Comparison of ENCODE assay signal across 26 cellular contexts in the genomic region with DNA sequence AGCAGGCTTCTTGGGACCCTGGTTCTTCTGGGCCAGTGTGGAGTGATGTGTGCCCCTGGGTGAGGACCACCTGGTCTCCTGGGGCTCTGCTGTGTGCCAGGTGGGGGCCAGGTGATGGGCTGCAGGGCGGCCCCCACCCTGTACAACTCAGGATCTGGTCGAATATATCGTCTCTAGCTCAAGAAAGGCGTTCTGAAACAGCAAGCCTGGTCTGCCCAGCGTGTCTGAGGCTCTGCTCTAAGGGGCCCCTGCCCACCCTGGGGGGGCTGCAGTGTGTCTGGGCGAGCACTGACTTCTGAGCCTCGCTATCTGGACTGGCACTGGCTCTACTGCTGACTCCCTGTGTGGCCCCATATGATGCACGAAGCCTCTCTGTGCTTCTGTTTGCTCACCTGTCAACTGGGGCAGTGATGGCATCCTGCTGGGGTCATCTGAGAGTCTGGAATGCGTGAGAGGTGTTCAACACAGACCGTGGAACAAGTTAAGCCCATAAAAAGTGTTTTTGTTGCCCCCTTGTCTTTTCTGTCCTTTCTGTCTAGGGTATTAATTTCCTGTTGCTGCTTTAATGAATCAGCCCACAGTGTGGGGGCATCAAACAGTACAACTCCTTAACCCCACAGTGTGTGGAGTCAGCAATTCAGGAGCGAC. TPM values are rescaled to one million over a fixed set of nuclear protein-coding genes. Genes with fewer than 3 reads are reported as not detected.
A peak's percentile ranks its signal among the peaks of the same experiment; 100 is the strongest.
DNase-seq lines count a peak whose midpoint lies in the region; ATAC-seq, FAIRE-seq and TF ChIP-seq lines count a peak whose summit lies in the region.
"Had no signal": no experiment of that assay in that cellular context is flagged by ENCODE, and none has a peak within 500 bp of the region (broad histone marks: within the 10 kb centered on the region; RNA-seq: fewer than 3 reads in every experiment).

No MANE protein-coding gene starts in this region.

- H3K36me3 ChIP-seq in left ventricle myocardium inferior = peaks cover 18% of the 10 kb centered on the region
- peaks cover 5% of the 10 kb centered on the region for H3K36me3 ChIP-seq in CD4-positive, alpha-beta memory T cell (ENCODE audit: insufficient read depth, low read length)
- H3K36me3 ChIP-seq: ovary had no signal

- TF ChIP-seq CTCF in left ventricle myocardium inferior (IDR thresholded peaks at IDR 0.05; ENCODE audit: borderline replicate concordance) = no peak
- no peak for TF ChIP-seq CTCF in type B pancreatic cell (conservative IDR thresholded peaks at IDR 0.05)

- H3K9me3 Mint-ChIP-seq in type B pancreatic cell = no peaks in the 10 kb centered on the region
- H3K9me3 Mint-ChIP-seq in CD4-positive, alpha-beta memory T cell = no peaks in the 10 kb centered on the region
- H3K9me3 Mint-ChIP-seq: activated B cell treated with CpG ODN at 0.5 μM for 24 hours; memory B cell; T-helper 2 cell treated with Interferon-gamma antibody and Interleukin-4, amounts not matched to agents 5 μg/mL and 100 μg/mL, for 36 hours had no signal

- no peak overlapping the region for H3K4me3 ChIP-seq in left ventricle myocardium inferior
- no peak overlapping the region for H3K4me3 ChIP-seq in CD4-positive, alpha-beta memory T cell (ENCODE audit: low read length in 2 of 2)
- H3K4me3 ChIP-seq: body of pancreas, ovary, Peyer's patch, SK-N-MC, upper lobe of right lung had no signal

- H3K4me1 ChIP-seq in left ventricle myocardium inferior = peaks cover 58% of the 10 kb centered on the region
- H3K4me1 ChIP-seq in CD4-positive, alpha-beta memory T cell (ENCODE audit: insufficient read depth, low read length) = peaks cover 11% of the 10 kb centered on the region
- H3K4me1 ChIP-seq: upper lobe of right lung had no signal

- no peak for FAIRE-seq in GM12891 (lab: Jason Lieb, UNC)
- FAIRE-seq: HTR-8/SVneo had no signal

- no peaks in the 10 kb centered on the region for H3K27me3 Mint-ChIP-seq in type B pancreatic cell
- no peaks in the 10 kb centered on the region for H3K27me3 Mint-ChIP-seq in CD4-positive, alpha-beta memory T cell
- H3K27me3 Mint-ChIP-seq: activated B cell treated with CpG ODN at 0.5 μM for 24 hours; activated naive CD8-positive, alpha-beta T cell treated with anti-CD3 and anti-CD28 coated beads, Interleukin-2, amount 50 U/mL, for 24 hours; memory B cell had no signal

- CTCF ChIA-PET in CD4-positive, alpha-beta memory T cell (lab: Charles Lee; ENCODE audit: partially characterized antibody) = no interaction called here

- peak overlapping the region; percentile 36 for H3K27ac ChIP-seq in left ventricle myocardium inferior (replicated peaks)
- H3K27ac ChIP-seq in CD4-positive, alpha-beta memory T cell (ENCODE audit: low read depth, low read length) = no peak overlapping the region
- H3K27ac ChIP-seq: body of pancreas, ovary, Peyer's patch, SK-N-MC, upper lobe of right lung had no signal

- peak overlapping the region; percentile 69 for H3K4me3 Mint-ChIP-seq in type B pancreatic cell
- no peak overlapping the region for H3K4me3 Mint-ChIP-seq in CD4-positive, alpha-beta memory T cell
- H3K4me3 Mint-ChIP-seq: activated naive CD8-positive, alpha-beta T cell treated with anti-CD3 and anti-CD28 coated beads, Interleukin-2, amount 50 U/mL, for 24 hours; T-helper 2 cell treated with Interferon-gamma antibody and Interleukin-4, amounts not matched to agents 5 μg/mL and 100 μg/mL, for 36 hours had no signal

- POLR2A ChIA-PET in CD4-positive, alpha-beta memory T cell (lab: Charles Lee; ENCODE audit: partially characterized antibody) = no interaction called here

- H3K36me3 Mint-ChIP-seq in type B pancreatic cell = peaks cover 9% of the 10 kb centered on the region
- H3K36me3 Mint-ChIP-seq in CD4-positive, alpha-beta memory T cell = peaks cover 10 to 31% of the 10 kb centered on the region in 2 donors

- DNase-seq in left ventricle myocardium inferior (no peak), Right ventricle myocardium superior (no peak), left lobe of liver (ENCODE audit: low spot score) (no peak), type B pancreatic cell (ENCODE audit: extremely low spot score, unreplicated experiment) (no peak), GM12891 (ENCODE audit: insufficient read length, low spot score) (no peak), NCI-H1048 (lab: John Stamatoyannopoulos, UW) (no peak)
- no peak for DNase-seq in CD4-positive, alpha-beta memory T cell
- DNase-seq: ACHN; activated B cell treated with CpG ODN at 0.5 μM for 24 hours; activated CD4-positive, alpha-beta T cell treated with anti-CD3 and anti-CD28 coated beads, Interleukin-2, amount 50 U/mL, for 48 hours; activated effector memory CD4-positive, alpha-beta T cell treated with Interleukin-2 at 50 U/mL for 16 hours; activated naive CD8-positive, alpha-beta T cell treated with anti-CD3 and anti-CD28 coated beads, Interleukin-2, amount 50 U/mL, for 24 hours; body of pancreas; C1 segment of cervical spinal cord; NCI-H1092 treated with DMSO at 0.1 percent for 48 hours; NCI-H2081 treated with DMSO at 0.1 percent for 48 hours; NCI-H510A; NK-92 treated with Interleukin-12 subunit alpha and Interleukin-12 subunit beta, amount 100 ng/mL, for 24 hours; ovary; Peyer's patch; upper lobe of right lung had no signal

- no peak for TF ChIP-seq POLR2A in GM12891 (IDR thresholded peaks at IDR 0.05; ENCODE audit: low read depth, low read length)

- H3K27me3 ChIP-seq in left ventricle myocardium inferior (ENCODE audit: low read depth) = no peaks in the 10 kb centered on the region
- H3K27me3 ChIP-seq in CD4-positive, alpha-beta memory T cell (ENCODE audit: insufficient read depth, low read length) = no peaks in the 10 kb centered on the region
- H3K27me3 ChIP-seq: body of pancreas, ovary, Peyer's patch, upper lobe of right lung had no signal

- H3K4me1 Mint-ChIP-seq in type B pancreatic cell (ENCODE audit: unreplicated experiment) = peaks cover 18% of the 10 kb centered on the region
- peaks cover 9 to 23% (median 10%) of the 10 kb centered on the region in 4 donors for H3K4me1 Mint-ChIP-seq in CD4-positive, alpha-beta memory T cell

- ATAC-seq in Right ventricle myocardium superior (ENCODE audit: poor library complexity) (no peak), SK-N-SH treated with all-trans-retinoic acid at 6 μM for 48 hours (peak; percentile 59), left lobe of liver (peak; percentile 13)
- ATAC-seq: activated naive CD8-positive, alpha-beta T cell treated with anti-CD3 and anti-CD28 coated beads, Interleukin-2, amount 50 U/mL, for 24 hours; body of pancreas; upper lobe of right lung had no signal

- no peaks in the 10 kb centered on the region for H3K9me3 ChIP-seq in left ventricle myocardium inferior (replicated peaks)
- H3K9me3 ChIP-seq in CD4-positive, alpha-beta memory T cell (ENCODE audit: control insufficient read depth in 1 of 2, low read length in 2 of 2) = no peaks in the 10 kb centered on the region
- H3K9me3 ChIP-seq: body of pancreas, ovary, Peyer's patch, upper lobe of right lung had no signal

- intact Hi-C loops in left ventricle myocardium inferior (cut with micrococcal nuclease) (no loop called here), Right ventricle myocardium superior (cut with DNase I) (no loop called here)
- intact Hi-C loops in CD4-positive, alpha-beta memory T cell (cut with micrococcal nuclease) = no loop called here

- peak overlapping the region; percentile 62 for H3K27ac Mint-ChIP-seq in type B pancreatic cell
- H3K27ac Mint-ChIP-seq in CD4-positive, alpha-beta memory T cell = peak overlapping the region in 1 of 7 donors; percentile 44
- H3K27ac Mint-ChIP-seq: activated B cell treated with CpG ODN at 0.5 μM for 24 hours; activated naive CD8-positive, alpha-beta T cell treated with anti-CD3 and anti-CD28 coated beads, Interleukin-2, amount 50 U/mL, for 24 hours; T-helper 2 cell treated with Interferon-gamma antibody and Interleukin-4, amounts not matched to agents 5 μg/mL and 100 μg/mL, for 36 hours had no signal

TF ChIP-seq in SK-N-SH treated with all-trans-retinoic acid at 6 μM for 48 hours, 23 proteins besides CTCF, POLR2A, EP300 and RAD21:
- TF ChIP-seq ESRRG (CRISPR knock-in tag; IDR thresholded peaks at IDR 0.05) = no peak
- TF ChIP-seq TCF4 (CRISPR knock-in tag; IDR thresholded peaks at IDR 0.05; ENCODE audit: borderline replicate concordance) = no peak
- TF ChIP-seq ZFP3 (CRISPR knock-in tag; IDR thresholded peaks at IDR 0.05) = no peak
- TF ChIP-seq TOX (CRISPR knock-in tag; IDR thresholded peaks at IDR 0.05; ENCODE audit: borderline replicate concordance) = no peak

TF ChIP-seq in GM12891, 5 proteins besides CTCF, POLR2A, EP300 and RAD21:
- TF ChIP-seq POU2F2 (IDR thresholded peaks at IDR 0.05; ENCODE audit: low read depth, low read length) (no peak), SPI1 (IDR thresholded peaks at IDR 0.05; ENCODE audit: low read depth, low read length) (no peak), TAF1 (IDR thresholded peaks at IDR 0.05; ENCODE audit: low read depth, low read length) (no peak), POLR2AphosphoS5 (IDR thresholded peaks at IDR 0.05; ENCODE audit: low read depth, low read length) (no peak), PAX5 (IDR thresholded peaks at IDR 0.05; ENCODE audit: insufficient read depth, low read length, severe bottlenecking) (no peak)

RNA-seq across cellular contexts. Expression of a gene that starts 56.0 kb away (rescaled TPM):
- 21.4 TPM for total RNA-seq in left ventricle myocardium inferior
- total RNA-seq in Right ventricle myocardium superior = 20.3 TPM
- total RNA-seq in left lobe of liver = 21.2 TPM
- total RNA-seq in type B pancreatic cell (ENCODE audit: low replicate concordance) = 33.7 and 37.0 TPM in 2 replicates
- 14.0 TPM for polyA plus RNA-seq in GM12891 (2012; ENCODE audit: low read depth, missing spikeins)
- total RNA-seq in CD4-positive, alpha-beta memory T cell = 10 to 100 TPM; 94.2 to 95.5 TPM
- polyA plus RNA-seq in CD4-positive, alpha-beta memory T cell = 10 to 100 TPM; 17.7 to 40.2 TPM
